ENCODE assay signal across 1 cellular context in the genomic region with DNA sequence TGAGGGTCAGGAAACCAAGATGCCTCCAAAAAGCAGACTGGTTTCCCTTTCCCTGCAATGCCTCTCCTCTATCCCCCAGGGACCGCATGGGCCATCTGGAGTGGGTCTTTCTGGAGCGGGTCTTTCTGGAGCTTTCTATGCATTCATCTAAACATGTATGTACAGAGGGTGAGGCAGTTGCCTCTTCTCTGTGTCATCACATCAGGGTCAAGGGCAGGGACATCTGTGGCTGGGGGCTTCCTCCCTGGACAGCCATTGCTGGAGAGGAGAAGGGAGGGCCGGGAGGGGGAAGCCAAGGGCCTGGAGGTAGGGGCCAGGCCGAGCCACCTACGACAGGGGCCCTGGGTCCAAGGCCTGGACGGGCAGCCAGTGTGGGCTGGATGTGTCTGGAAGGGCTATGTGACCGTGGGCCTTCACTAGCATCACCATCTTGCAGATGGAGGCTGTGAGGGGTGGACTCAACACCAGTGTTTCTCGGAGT.
A peak's percentile ranks its signal among the peaks of the same experiment; 100 is the strongest.
TF ChIP-seq lines count a peak whose summit lies in the region.

No MANE protein-coding gene starts in this region.

TF ChIP-seq in K562, 482 proteins besides CTCF, POLR2A, EP300 and RAD21:
- TF ChIP-seq ZNF707 (CRISPR knock-in tag; conservative IDR thresholded peaks at IDR 0.05): no peak
- TF ChIP-seq SRF (CRISPR knock-in tag; IDR thresholded peaks at IDR 0.05): peak in 1 of 2 experiments; percentile 60; a peak in 1 of 4 replicates
- 0 out of 2 replicates have a peak, but pooled peaks have one; percentile 9 for TF ChIP-seq ELF1 (tag; IDR thresholded peaks at IDR 0.05)
- TF ChIP-seq YY1 (IDR thresholded peaks at IDR 0.05; ENCODE audit: borderline replicate concordance in 1 of 3, control insufficient read depth in 1 of 3, extremely low read depth in 1 of 3, insufficient read depth in 3 of 3, insufficient read length in 1 of 3, insufficient replicate concordance in 2 of 3, low read depth in 1 of 3, low read length in 2 of 3): peak in 1 of 3 experiments; percentile 74
- TF ChIP-seq ARNT (IDR thresholded peaks at IDR 0.05): peak in 1 of 2 experiments; percentile 72; a peak in 1 of 4 replicates
TF ChIP-seq in K562: peak in this region for 4.
